Comparison of ENCODE assay signal across 9 cellular contexts in the genomic region with DNA sequence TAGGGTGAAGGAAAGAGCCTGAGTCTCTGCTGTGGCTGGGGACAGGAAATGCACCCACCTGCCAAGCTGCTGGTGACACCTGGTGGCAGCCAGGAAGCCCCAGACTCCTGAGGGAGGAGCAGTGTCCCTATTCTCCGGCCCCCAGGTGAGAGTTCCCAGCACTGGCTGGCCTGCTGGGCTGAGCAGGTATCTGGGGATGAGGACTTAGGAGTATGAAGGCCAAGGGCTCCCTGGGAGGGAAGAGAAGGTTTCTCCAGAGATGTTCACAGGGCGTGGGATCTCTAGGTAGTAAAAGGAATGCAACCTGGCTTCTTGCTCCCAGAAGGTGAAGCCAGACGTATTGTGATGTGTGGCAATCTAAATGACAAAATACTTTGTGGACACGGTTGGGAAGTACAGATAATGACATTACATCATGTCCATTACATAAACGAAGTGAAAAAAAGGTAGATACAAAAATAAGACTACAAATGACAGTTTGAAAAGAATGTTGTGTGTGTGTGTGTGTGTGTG.
DNase-seq lines count a peak whose midpoint lies in the region; ATAC-seq, FAIRE-seq and TF ChIP-seq lines count a peak whose summit lies in the region.
"Had no signal": no experiment of that assay in that cellular context is flagged by ENCODE, and none has a peak within 500 bp of the region (broad histone marks: within the 10 kb centered on the region; RNA-seq: fewer than 3 reads in every experiment).

No MANE protein-coding gene starts in this region.

- H3K9me3 ChIP-seq in MG63 (no peaks in the 10 kb centered on the region), A673 (ENCODE audit: low read depth, low read length, poor library complexity, severe bottlenecking) (no peaks in the 10 kb centered on the region)

- POLR2A ChIA-PET in A673 (lab: Charles Lee; ENCODE audit: low non-redundant PET) = interaction anchor here (0.6 kb wide), 1 partner anchor 675 kb away, joined by 5 read pairs; no protein-coding TSS in a partner anchor

- TF ChIP-seq CTCF in A673 (conservative IDR thresholded peaks at IDR 0.05; ENCODE audit: low read depth, low read length) = no peak

- ATAC-seq in left lobe of liver (peak; percentile 59), GM21515 (IDR thresholded peaks at IDR 0.05; ENCODE audit: unreplicated experiment) (no peak)
- ATAC-seq in activated CD4-positive, CD25-positive, alpha-beta regulatory T cell treated with anti-CD3 and anti-CD28 coated beads, Interleukin-2, amount 50 U/mL, for 24 hours = no peak

- no peaks in the 10 kb centered on the region for H3K27me3 ChIP-seq in H7 (ENCODE audit: control insufficient read depth, insufficient read depth, low read length)
- H3K27me3 ChIP-seq in MG63 = no peaks in the 10 kb centered on the region
- no peaks in the 10 kb centered on the region for H3K27me3 ChIP-seq in A673 (replicated peaks; ENCODE audit: insufficient read depth, low read depth, low read length, poor library complexity)

- FAIRE-seq in RCC 7860 (lab: Jason Lieb, UNC) = no peak

- DNase-seq in DMS153 treated with DMSO at 0.1 percent for 48 hours (lab: John Stamatoyannopoulos, UW; ENCODE audit: unreplicated experiment) = peak; percentile 36
- peak; percentile 38 for DNase-seq in H7
- DNase-seq in RCC 7860 (ENCODE audit: low spot score) = peak; percentile 23
- peak; percentile 47 for DNase-seq in left lobe of liver (ENCODE audit: low spot score)
- no peak for DNase-seq in MG63
- DNase-seq in A673 (ENCODE audit: low spot score) = no peak

- H3K36me3 ChIP-seq in H7 (replicated peaks; ENCODE audit: control insufficient read depth, insufficient read depth, low read length) = no peaks in the 10 kb centered on the region
- no peaks in the 10 kb centered on the region for H3K36me3 ChIP-seq in MG63
- H3K36me3 ChIP-seq in A673 (ENCODE audit: insufficient read depth, low read length, poor library complexity, severe bottlenecking) = no peaks in the 10 kb centered on the region

- BruUV-seq in A673 (replicated peaks; lab: Mats Ljungman, UMichigan) = no TSS peak

- peaks cover 17% of the 10 kb centered on the region for H3K4me1 ChIP-seq in A673 (ENCODE audit: insufficient read depth, low read length, poor library complexity, severe bottlenecking)

- no peak overlapping the region for H3K4me3 ChIP-seq in H7 (ENCODE audit: insufficient read depth, low read depth, low read length)
- H3K4me3 ChIP-seq in MG63 = no peak overlapping the region
- H3K4me3 ChIP-seq in A673 (ENCODE audit: low read depth, low read length, poor library complexity, severe bottlenecking) = no peak overlapping the region
- H3K4me3 ChIP-seq: skin epidermis had no signal

- no peak overlapping the region for H3K27ac ChIP-seq in A673 (ENCODE audit: low read depth, low read length, poor library complexity, severe bottlenecking)

- CTCF ChIA-PET in A673 (lab: Charles Lee) = no interaction called here

- intact Hi-C loops in A673 (cut with micrococcal nuclease; ENCODE audit: unreplicated experiment) = no loop called here

Comparison
In these comparisons a context has a peak if more than half of its experiments do, and no peak if none do; other contexts are left out.
1. DNase-seq: peak in DMS153 treated with DMSO at 0.1 percent for 48 hours (single experiment), H7 (single experiment), RCC 7860 (single experiment) and left lobe of liver (single experiment); none in MG63 (single experiment) and A673 (single experiment).